14 cellular contexts compared by ENCODE assay signal in the genomic region with DNA sequence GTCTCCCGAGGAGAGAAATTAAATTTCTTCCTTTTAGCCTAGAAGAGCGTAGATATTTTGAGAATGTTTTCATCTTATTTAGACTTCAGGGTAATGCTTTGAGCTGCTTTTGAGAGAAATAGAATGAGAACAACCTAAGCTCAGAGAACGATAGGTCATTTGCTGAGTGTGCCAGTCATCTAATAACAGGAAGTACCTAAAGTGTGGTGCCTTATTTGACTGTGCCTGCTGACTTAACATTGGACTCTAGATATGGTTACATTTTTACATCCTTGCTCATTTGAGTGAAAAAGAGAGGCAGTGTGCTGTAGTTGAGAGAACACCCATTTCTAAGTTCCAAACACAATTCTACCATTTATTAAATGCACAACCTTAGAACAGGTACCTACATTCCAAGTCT.
DNase-seq lines count a peak whose midpoint lies in the region; ATAC-seq and TF ChIP-seq lines count a peak whose summit lies in the region.
"Had no signal": no experiment of that assay in that cellular context is flagged by ENCODE, and none has a peak within 500 bp of the region (broad histone marks: within the 10 kb centered on the region; RNA-seq: fewer than 3 reads in every experiment).

No MANE protein-coding gene starts in this region.

- intact Hi-C loops in CD8-positive, alpha-beta T cell (cut with DNase I, micrococcal nuclease): loop anchor here in 1 of 2 experiments (2.0 kb wide), 1 partner anchor 49 kb away; no protein-coding TSS in a partner anchor

- H3K4me3 ChIP-seq in CD8-positive, alpha-beta T cell (ENCODE audit: low read depth, low read length): no peak overlapping the region
- H3K4me3 ChIP-seq in H7 (ENCODE audit: insufficient read depth, low read depth, low read length): no peak overlapping the region

- no peaks in the 10 kb centered on the region for H3K9me3 Mint-ChIP-seq in CD8-positive, alpha-beta T cell
- H3K9me3 Mint-ChIP-seq: central memory CD8-positive, alpha-beta T cell; naive B cell had no signal

- CTCF ChIA-PET in CD8-positive, alpha-beta T cell (lab: Charles Lee): no interaction called here

- H3K36me3 ChIP-seq in CD8-positive, alpha-beta T cell (ENCODE audit: insufficient read depth, low read length): no peaks in the 10 kb centered on the region
- H3K36me3 ChIP-seq in H7 (replicated peaks; ENCODE audit: control insufficient read depth, insufficient read depth, low read length): no peaks in the 10 kb centered on the region

- DNase-seq in CD8-positive, alpha-beta T cell: no peak
- DNase-seq in H7: no peak
- DNase-seq in KBM-7: no peak
- no peak for DNase-seq in NCI-H1694 treated with DMSO at 0.1 percent for 48 hours (lab: John Stamatoyannopoulos, UW)
- DNase-seq in cortex of kidney (lab: John Stamatoyannopoulos, UW): no peak
- DNase-seq: KG1, naive B cell, SHP77 treated with DMSO at 0.1 percent for 48 hours, small intestine had no signal

- ATAC-seq in CD8-positive, alpha-beta T cell: no peak
- ATAC-seq in GM19025 (IDR thresholded peaks at IDR 0.05; ENCODE audit: low read depth, unreplicated experiment) (peak; percentile 91), HG02610 (IDR thresholded peaks at IDR 0.05; ENCODE audit: unreplicated experiment) (peak; percentile 98), HG03378 (IDR thresholded peaks at IDR 0.05; ENCODE audit: unreplicated experiment) (peak; percentile 92)
- ATAC-seq: WTC11 had no signal

- no peak overlapping the region for H3K27ac Mint-ChIP-seq in CD8-positive, alpha-beta T cell
- H3K27ac Mint-ChIP-seq: naive B cell, WTC11 had no signal

- peak overlapping the region; percentile 9 for H3K4me3 Mint-ChIP-seq in CD8-positive, alpha-beta T cell
- H3K4me3 Mint-ChIP-seq: central memory CD8-positive, alpha-beta T cell; WTC11 had no signal

- no peaks in the 10 kb centered on the region for H3K4me1 ChIP-seq in CD8-positive, alpha-beta T cell (ENCODE audit: insufficient read depth, low read length)

- no peaks in the 10 kb centered on the region for H3K27me3 Mint-ChIP-seq in CD8-positive, alpha-beta T cell (ENCODE audit: low read depth)
- H3K27me3 Mint-ChIP-seq: central memory CD8-positive, alpha-beta T cell; naive B cell had no signal

- POLR2A ChIA-PET in CD8-positive, alpha-beta T cell (lab: Charles Lee): no interaction called here

- in situ Hi-C loops in KBM-7 (cut with MboI; ENCODE audit: low pct_unique_long_range_greater_than_20kb, low sequenced_read_pairs): no loop called here

- TF ChIP-seq CTCF in CD8-positive, alpha-beta T cell (IDR thresholded peaks at IDR 0.05): no peak

- H3K9me3 ChIP-seq in CD8-positive, alpha-beta T cell (ENCODE audit: low read length): no peaks in the 10 kb centered on the region

- no peaks in the 10 kb centered on the region for H3K36me3 Mint-ChIP-seq in CD8-positive, alpha-beta T cell
- H3K36me3 Mint-ChIP-seq: naive B cell had no signal

- H3K27me3 ChIP-seq in CD8-positive, alpha-beta T cell (ENCODE audit: insufficient read depth, low read length): no peaks in the 10 kb centered on the region
- no peaks in the 10 kb centered on the region for H3K27me3 ChIP-seq in H7 (ENCODE audit: control insufficient read depth, insufficient read depth, low read length)

- H3K4me1 Mint-ChIP-seq in CD8-positive, alpha-beta T cell (ENCODE audit: low read depth): peaks cover 5% of the 10 kb centered on the region
- H3K4me1 Mint-ChIP-seq: central memory CD8-positive, alpha-beta T cell; WTC11 had no signal

- H3K27ac ChIP-seq in CD8-positive, alpha-beta T cell (ENCODE audit: low read depth, low read length): no peak overlapping the region
